Comparison of ENCODE assay signal across 19 cellular contexts in the genomic region with DNA sequence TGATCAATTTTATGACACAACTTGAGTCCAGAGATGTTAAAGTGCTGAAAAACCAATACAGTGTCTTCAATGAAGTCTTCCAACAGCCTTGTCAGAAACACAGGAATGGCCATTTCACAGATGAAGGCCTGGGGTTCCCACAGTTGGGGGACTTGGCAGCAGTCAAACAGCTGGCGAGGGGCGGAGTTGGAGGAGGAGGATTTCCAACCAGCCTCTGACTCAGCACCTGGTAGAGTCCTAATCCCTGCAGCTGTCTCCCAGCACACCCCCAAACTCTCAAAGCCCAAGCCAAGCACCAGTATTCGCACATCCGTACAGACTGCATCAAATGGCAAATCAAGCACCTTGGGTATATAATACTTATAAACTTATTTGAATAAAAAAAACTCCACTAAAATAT. TPM values are rescaled to one million over a fixed set of nuclear protein-coding genes. Genes with fewer than 3 reads are reported as not detected.
A peak's percentile ranks its signal among the peaks of the same experiment; 100 is the strongest.
DNase-seq lines count a peak whose midpoint lies in the region; ATAC-seq and FAIRE-seq lines count a peak whose summit lies in the region.
"Had no signal": no experiment of that assay in that cellular context is flagged by ENCODE, and none has a peak within 500 bp of the region (broad histone marks: within the 10 kb centered on the region; RNA-seq: fewer than 3 reads in every experiment).

No MANE protein-coding gene starts in this region.

- H4K8ac ChIP-seq in mesenchymal stem cell (ENCODE audit: low read length): no peak overlapping the region

- no peaks in the 10 kb centered on the region for H3K9me3 ChIP-seq in mesenchymal stem cell (ENCODE audit: control insufficient read depth, low read length)
- peaks cover 0 to 2% (median 0%) of the 10 kb centered on the region in 3 donors for H3K9me3 ChIP-seq in skeletal muscle tissue (ENCODE audit: control insufficient read depth in 3 of 3, low read length in 3 of 3)

- H3K4me1 ChIP-seq in mesenchymal stem cell (ENCODE audit: control insufficient read depth, insufficient read depth, low read depth, low read length): peaks cover 22% of the 10 kb centered on the region
- peaks cover 56 to 85% (median 73%) of the 10 kb centered on the region in 3 donors for H3K4me1 ChIP-seq in skeletal muscle tissue (ENCODE audit: control insufficient read depth in 3 of 3, insufficient read depth in 3 of 3, low read length in 3 of 3)

- no peak for ATAC-seq in GM19452 (IDR thresholded peaks at IDR 0.05; ENCODE audit: unreplicated experiment)

- H3K9ac ChIP-seq in mesenchymal stem cell (ENCODE audit: low read length) (no peak overlapping the region), skeletal muscle tissue (ENCODE audit: low read depth in 1 of 3, low read length in 3 of 3) (no peak overlapping the region)

- H3K4me2 ChIP-seq in mesenchymal stem cell (ENCODE audit: low read length, poor library complexity, severe bottlenecking): no peak overlapping the region

- no peak overlapping the region for H3K23ac ChIP-seq in mesenchymal stem cell (ENCODE audit: low read length in 2 of 2)

- no peak for FAIRE-seq in urothelium cell line (lab: Jason Lieb, UNC)
- FAIRE-seq: A204.1, HTR-8/SVneo had no signal

- no peak overlapping the region for H2AFZ ChIP-seq in mesenchymal stem cell (ENCODE audit: low read depth, low read length)

- H3K79me1 ChIP-seq in mesenchymal stem cell (replicated peaks; ENCODE audit: low read length, poor library complexity, severe bottlenecking): peaks cover 32% of the 10 kb centered on the region

- no peak overlapping the region for H2BK5ac ChIP-seq in mesenchymal stem cell (ENCODE audit: low read depth, low read length, poor library complexity, severe bottlenecking)

- no peak overlapping the region for H2BK120ac ChIP-seq in mesenchymal stem cell (ENCODE audit: low read depth, low read length)

- H3K36me3 ChIP-seq in mesenchymal stem cell (ENCODE audit: control insufficient read depth in 1 of 2, insufficient read depth in 2 of 2, low read depth in 1 of 2, low read length in 2 of 2) (peaks cover 54 to 59% of the 10 kb centered on the region in 2 experiments), skeletal muscle tissue (ENCODE audit: control insufficient read depth in 3 of 3, insufficient read depth in 3 of 3, low read length in 3 of 3) (peaks cover 8 to 12% (median 11%) of the 10 kb centered on the region in 3 donors)

- DNase-seq in NCI-H82 (lab: John Stamatoyannopoulos, UW) (peak; percentile 64), NCI-H82 treated with DMSO at 0.1 percent for 48 hours (lab: John Stamatoyannopoulos, UW; ENCODE audit: unreplicated experiment) (no peak), RPMI7951 (ENCODE audit: low read depth) (peak; percentile 16), mesenchymal stem cell (peak; percentile 27), urothelium cell line (ENCODE audit: low spot score) (no peak)
- DNase-seq in effector CD8-positive, alpha-beta T cell (lab: John Stamatoyannopoulos, UW): no peak
- DNase-seq: DMS153, EL, H9, NCI-H1436, NCI-H2029, NCI-H526, SIG-M5 had no signal

- H3K27me3 ChIP-seq in mesenchymal stem cell (ENCODE audit: control insufficient read depth in 1 of 2, insufficient read depth in 1 of 2, low read length in 2 of 2) (no peaks in the 10 kb centered on the region), skeletal muscle tissue (ENCODE audit: control insufficient read depth in 3 of 3, insufficient read depth in 3 of 3, low read length in 3 of 3) (no peaks in the 10 kb centered on the region)

- no peak overlapping the region for H2BK15ac ChIP-seq in mesenchymal stem cell (ENCODE audit: low read depth, poor library complexity, severe bottlenecking)

- no peak overlapping the region for H4K91ac ChIP-seq in mesenchymal stem cell (ENCODE audit: low read length)

- no peak overlapping the region for H3K4me3 ChIP-seq in mesenchymal stem cell (ENCODE audit: insufficient read depth in 1 of 2, low read depth in 1 of 2, low read length in 2 of 2)
- no peak overlapping the region for H3K4me3 ChIP-seq in skeletal muscle tissue (ENCODE audit: low read length in 3 of 3)

- no peak overlapping the region for H3K14ac ChIP-seq in mesenchymal stem cell (ENCODE audit: low read length in 2 of 2)

- WGBS in mesenchymal stem cell: 97% methylated on average over 2 of the region's 4 CpGs

- H2BK12ac ChIP-seq in mesenchymal stem cell (ENCODE audit: low read length in 2 of 2): no peak overlapping the region

- no peak overlapping the region for H3K4ac ChIP-seq in mesenchymal stem cell (ENCODE audit: low read depth in 1 of 2, low read length in 2 of 2)

- H3K27ac ChIP-seq in mesenchymal stem cell (ENCODE audit: low read length, poor library complexity, severe bottlenecking): no peak overlapping the region
- H3K27ac ChIP-seq in skeletal muscle tissue (ENCODE audit: low read depth, low read length): peak overlapping the region; percentile 95
- H3K27ac ChIP-seq: HL-60 had no signal

- H2AK5ac ChIP-seq in mesenchymal stem cell (ENCODE audit: low read length, severe bottlenecking): no peak overlapping the region

- no peak overlapping the region for H3K18ac ChIP-seq in mesenchymal stem cell (ENCODE audit: low read depth in 1 of 2, low read length in 2 of 2)

RNA-seq across cellular contexts. Expression of a gene that starts 28.0 kb away (rescaled TPM):
- total RNA-seq in RPMI7951 (2014; rRNA removed; shearing (Covaris generic)): 45.4 and 48.1 TPM in 2 replicates
- polyA plus RNA-seq in mesenchymal stem cell (2013, experiment 1 of 2): 58.2 TPM
- polyA plus RNA-seq in mesenchymal stem cell (2013, experiment 2 of 2): 55.7 TPM
- 32.9 TPM for total RNA-seq in skeletal muscle tissue
- total RNA-seq: OCI-LY7 had no signal

Comparison
In these comparisons a context has a peak if more than half of its experiments do, and no peak if none do; other contexts are left out.
1. DNase-seq: peak in NCI-H82 (single experiment), RPMI7951 (single experiment) and mesenchymal stem cell (single experiment); none in NCI-H82 treated with DMSO at 0.1 percent for 48 hours (single experiment), effector CD8-positive, alpha-beta T cell (single experiment) and urothelium cell line (single experiment).